15 cellular contexts compared by ENCODE assay signal in the genomic region with DNA sequence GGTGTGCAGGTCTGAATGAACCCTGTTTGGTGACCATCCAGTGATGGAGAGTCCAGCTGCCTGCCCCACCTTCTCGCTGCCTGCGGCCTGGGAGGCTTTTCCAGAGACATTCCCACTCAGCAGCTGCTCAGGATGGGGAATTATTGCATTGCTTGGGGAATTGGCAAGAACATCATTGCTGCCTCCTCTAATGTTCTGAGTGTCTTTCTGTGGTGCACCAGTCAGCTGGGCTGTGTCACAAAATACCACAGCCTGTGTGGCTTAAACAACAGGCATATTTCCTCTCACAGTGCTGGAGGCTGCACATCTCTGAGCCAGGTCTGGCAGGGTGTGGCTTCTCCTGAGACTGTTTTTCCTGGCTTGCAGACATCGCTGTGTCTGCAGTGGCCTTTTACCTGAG.
DNase-seq lines count a peak whose midpoint lies in the region; ATAC-seq, FAIRE-seq and TF ChIP-seq lines count a peak whose summit lies in the region.
"Had no signal": no experiment of that assay in that cellular context is flagged by ENCODE, and none has a peak within 500 bp of the region (broad histone marks: within the 10 kb centered on the region; RNA-seq: fewer than 3 reads in every experiment).

No MANE protein-coding gene starts in this region.

- no peak overlapping the region for H3K9ac ChIP-seq in H1 (replicated peaks in 1 of 4; ENCODE audit: extremely low read depth in 1 of 4, low read depth in 3 of 4, low read length in 3 of 4)

- H3K4me3 ChIP-seq in H1 (ENCODE audit: extremely low read depth in 1 of 4, insufficient read depth in 2 of 4, low read depth in 3 of 4, low read length in 4 of 4): no peak overlapping the region
- H3K4me3 ChIP-seq in heart left ventricle: no peak overlapping the region

- H3K9me3 ChIP-seq in H1 (ENCODE audit: insufficient read depth in 2 of 2, low read depth in 1 of 2, low read length in 1 of 2) (no peaks in the 10 kb centered on the region), heart left ventricle (no peaks in the 10 kb centered on the region)

- H3K27ac ChIP-seq in RWPE1 (peak overlapping the region; percentile 63), H1 (ENCODE audit: low read depth, low read length) (no peak overlapping the region), heart left ventricle (no peak overlapping the region)

- TF ChIP-seq POLR2A in H1 (IDR thresholded peaks at IDR 0.05; ENCODE audit: control extremely low read depth in 1 of 2, low read depth in 2 of 2, low read length in 2 of 2): no peak
- no peak for TF ChIP-seq POLR2A in heart left ventricle (IDR thresholded peaks at IDR 0.05)

- no peak overlapping the region for H2BK20ac ChIP-seq in H1 (ENCODE audit: low read length)

- no peak overlapping the region for H3K18ac ChIP-seq in H1 (ENCODE audit: extremely low read depth, low read length)

- H4K91ac ChIP-seq in H1 (replicated peaks; ENCODE audit: insufficient read length, low read length): no peak overlapping the region

- H3K27me3 ChIP-seq in H1 (replicated peaks in 1 of 4; ENCODE audit: control insufficient read depth in 3 of 4, extremely low read depth in 1 of 4, insufficient read depth in 3 of 4, low read length in 3 of 4) (no peaks in the 10 kb centered on the region; a peak in 2 of 7 replicates), heart left ventricle (no peaks in the 10 kb centered on the region)

- peak overlapping the region; percentile 3; the same call in 1 of the 2 replicates for H2AK5ac ChIP-seq in H1 (ENCODE audit: low read depth, low read length)

- DNase-seq in Ammon's horn (ENCODE audit: low spot score) (peak; percentile 69), RWPE1 (ENCODE audit: low spot score) (no peak), H1 (ENCODE audit: low read depth in 1 of 2, low spot score in 2 of 2) (no peak), occipital lobe (lab: John Stamatoyannopoulos, UW) (peak; percentile 47), heart left ventricle (no peak), mucosa of gallbladder (ENCODE audit: low spot score) (no peak), dermis blood vessel endothelial cell (no peak)
- DNase-seq in activated naive CD4-positive, alpha-beta T cell treated with Interleukin-2 at 50 U/mL for 16 hours: no peak
- DNase-seq: ACHN; C1 segment of cervical spinal cord; Calu3; CD4-positive, alpha-beta T cell; DMS 273 treated with DMSO at 0.1 percent for 48 hours; HCEC 1CT; HFFc6 had no signal

- no peak overlapping the region for H3K56ac ChIP-seq in H1 (replicated peaks; ENCODE audit: insufficient read length, low read depth, low read length)

- no peak for TF ChIP-seq EP300 in H1 (IDR thresholded peaks at IDR 0.05; ENCODE audit: borderline replicate concordance in 1 of 2, low read depth in 2 of 2, low read length in 2 of 2)

- H3K4me1 ChIP-seq in H1 (replicated peaks in 1 of 4; ENCODE audit: control insufficient read depth in 3 of 4, insufficient read depth in 4 of 4, low read length in 3 of 4) (peaks cover 0 to 3% (median 1%) of the 10 kb centered on the region in 4 experiments; a peak in 3 of 7 replicates), heart left ventricle (no peaks in the 10 kb centered on the region)

- TF ChIP-seq RAD21 in H1 (IDR thresholded peaks at IDR 0.05 in 1 of 2, conservative IDR thresholded peaks at IDR 0.05 in 1 of 2; ENCODE audit: low read depth in 2 of 2, low read length in 2 of 2): no peak

- H3K14ac ChIP-seq in H1 (ENCODE audit: insufficient read length): no peak overlapping the region

- no peak overlapping the region for H2BK15ac ChIP-seq in H1 (ENCODE audit: low read length)

- H3K4me2 ChIP-seq in H1 (ENCODE audit: insufficient read depth in 1 of 2, low read depth in 2 of 2, low read length in 2 of 2): no peak overlapping the region

- no peaks in the 10 kb centered on the region for H4K20me1 ChIP-seq in H1 (replicated peaks in 1 of 2; ENCODE audit: control insufficient read depth in 1 of 2, insufficient read depth in 2 of 2, low read length in 2 of 2)

- 75% methylated on average over 3 of the region's 3 CpGs; no CpG with 5 or more reads in 1 of the 2 experiments for WGBS in H1 (ENCODE audit: extremely low coverage in 1 of 2, insufficient coverage in 1 of 2, insufficient read length in 1 of 2, insufficient replicate concordance in 2 of 2, low coverage in 1 of 2, low lambda C conversion rate in 2 of 2, missing lambda C conversion rate in 1 of 2), 2 experiments
- 58 to 82% (median 75%) methylated on average over 3 of the region's 3 CpGs for WGBS in heart left ventricle, 4 donors

- no peak overlapping the region for H2BK5ac ChIP-seq in H1 (ENCODE audit: low read depth, low read length)

- intact Hi-C loops in heart left ventricle (cut with DNase I): no loop called here

- TF ChIP-seq CTCF in RWPE1 (conservative IDR thresholded peaks at IDR 0.05; ENCODE audit: low read depth) (no peak), H1 (IDR thresholded peaks at IDR 0.05; ENCODE audit: control extremely low read depth in 1 of 3, insufficient read depth in 1 of 3, low read depth in 1 of 3, low read length in 3 of 3) (no peak), heart left ventricle (IDR thresholded peaks at IDR 0.05) (no peak)

- H2BK12ac ChIP-seq in H1 (ENCODE audit: low read depth, low read length): no peak overlapping the region

- H3K23me2 ChIP-seq in H1 (ENCODE audit: low read depth, low read length): peaks cover 2% of the 10 kb centered on the region; the same call in 1 of the 2 replicates

- no peaks in the 10 kb centered on the region for H3K79me2 ChIP-seq in H1 (ENCODE audit: control insufficient read depth in 1 of 2, insufficient read depth in 2 of 2, low read length in 2 of 2)

- no peak overlapping the region for H2BK120ac ChIP-seq in H1 (replicated peaks; ENCODE audit: low read depth, low read length)

- H2AFZ ChIP-seq in H1 (ENCODE audit: low read length): no peak overlapping the region

- no peaks in the 10 kb centered on the region for H3K36me3 ChIP-seq in H1 (ENCODE audit: control insufficient read depth in 2 of 4, insufficient read depth in 4 of 4, low read length in 3 of 4)
- H3K36me3 ChIP-seq in heart left ventricle: peaks cover 0 to 3% (median 0%) of the 10 kb centered on the region in 9 donors

- no peak overlapping the region for H4K5ac ChIP-seq in H1 (ENCODE audit: insufficient read length, low read depth, low read length)

- no peak overlapping the region for H4K8ac ChIP-seq in H1 (ENCODE audit: extremely low read depth, insufficient read depth, low read length)

- no peak overlapping the region for H3K4ac ChIP-seq in H1 (replicated peaks; ENCODE audit: insufficient read length, low read depth, low read length)

- H3K79me1 ChIP-seq in H1 (ENCODE audit: low read depth, low read length): no peaks in the 10 kb centered on the region

- FAIRE-seq in H1 (lab: Jason Lieb, UNC): no peak

- CTCF ChIA-PET in RWPE1 (lab: Yijun Ruan, JAX): interaction anchor here (0.7 kb wide), 1 partner anchor 500 kb away, joined by 3 read pairs; no protein-coding TSS in a partner anchor
- CTCF ChIA-PET in H1 (lab: Charles Lee; ENCODE audit: partially characterized antibody): interaction anchor here (0.7 to 1.6 kb wide), 4 partner anchors 10 to 311 kb away, joined by 3 to 7 read pairs (median 3); no protein-coding TSS in a partner anchor

- no peak overlapping the region for H3K23ac ChIP-seq in H1 (ENCODE audit: insufficient read length)

- POLR2A ChIA-PET in RWPE1 (lab: Yijun Ruan, JAX; ENCODE audit: low non-redundant PET) (no interaction called here), H1 (lab: Charles Lee; ENCODE audit: partially characterized antibody) (no interaction called here)

- no peak for ATAC-seq in heart left ventricle

TF ChIP-seq in H1, 55 proteins besides CTCF, POLR2A, EP300 and RAD21:
- TF ChIP-seq TEAD4 (IDR thresholded peaks at IDR 0.05; ENCODE audit: low read depth, low read length) (no peak), CTBP2 (IDR thresholded peaks at IDR 0.05; ENCODE audit: borderline replicate concordance, insufficient read depth, insufficient read length, low read length) (no peak), SAP30 (IDR thresholded peaks at IDR 0.05; ENCODE audit: insufficient read depth, insufficient replicate concordance, low read length) (no peak), SUZ12 (IDR thresholded peaks at IDR 0.05; ENCODE audit: low read length) (no peak), FOSL1 (IDR thresholded peaks at IDR 0.05; ENCODE audit: insufficient read depth, low read depth, low read length) (no peak), KDM5A (IDR thresholded peaks at IDR 0.05; ENCODE audit: low read length) (no peak), TAF7 (optimal IDR thresholded peaks at IDR 0.05; ENCODE audit: borderline replicate concordance, low read depth, low read length) (no peak), NRF1 (IDR thresholded peaks at IDR 0.05; ENCODE audit: low read depth, low read length) (no peak)

Comparison
In these comparisons a context has a peak if more than half of its experiments do, and no peak if none do; other contexts are left out.
1. DNase-seq: peak in Ammon's horn (single experiment) and occipital lobe (single experiment); none in RWPE1 (single experiment), H1 (0 of 2), heart left ventricle (0 of 5), mucosa of gallbladder (single experiment), dermis blood vessel endothelial cell (single experiment) and activated naive CD4-positive, alpha-beta T cell treated with Interleukin-2 at 50 U/mL for 16 hours (single experiment).